ENCODE assay signal across 8 cellular contexts in the genomic region with DNA sequence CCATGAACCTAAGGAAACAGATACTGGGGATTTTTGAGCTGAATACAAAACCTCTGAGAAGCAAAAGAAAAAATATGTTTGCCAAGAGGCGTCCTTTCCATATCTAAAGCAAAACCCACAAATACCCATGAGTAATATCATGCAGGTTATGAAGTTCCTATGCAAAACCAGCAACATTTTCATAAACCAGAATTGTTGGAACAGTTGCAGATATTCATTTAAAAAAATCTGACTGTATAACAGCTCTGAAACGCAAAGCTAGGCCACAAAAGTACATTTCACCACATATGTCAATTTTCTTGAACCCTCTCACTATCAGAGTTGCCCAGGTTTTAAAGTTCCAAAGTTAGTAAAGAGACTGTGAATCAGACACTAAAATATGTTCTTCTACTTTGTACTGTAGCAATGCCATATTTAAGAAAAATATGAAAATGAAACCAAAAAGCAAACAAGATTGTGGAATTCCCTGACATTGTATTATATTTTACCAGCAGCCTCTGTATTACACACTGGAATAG. TPM values are rescaled to one million over a fixed set of nuclear protein-coding genes. Genes with fewer than 3 reads are reported as not detected.
A peak's percentile ranks its signal among the peaks of the same experiment; 100 is the strongest.
DNase-seq lines count a peak whose midpoint lies in the region; ATAC-seq lines count a peak whose summit lies in the region.

No MANE protein-coding gene starts in this region.

- peak overlapping the region; percentile 65 for H3K9ac ChIP-seq in Karpas-422 (ENCODE audit: low read length)

- no peaks in the 10 kb centered on the region for H3K27me3 Mint-ChIP-seq in activated naive CD4-positive, alpha-beta T cell treated with anti-CD3 and anti-CD28 coated beads, Interleukin-2, amount 50 U/mL, for 24 hours
- H3K27me3 Mint-ChIP-seq in effector memory CD8-positive, alpha-beta T cell, result no peaks in the 10 kb centered on the region

- no peaks in the 10 kb centered on the region for H4K20me1 ChIP-seq in Karpas-422 (ENCODE audit: insufficient read depth, low read depth, low read length)

- H3K27me3 ChIP-seq in Karpas-422 (ENCODE audit: low read length), result no peaks in the 10 kb centered on the region

- no peaks in the 10 kb centered on the region for H3K79me2 ChIP-seq in Karpas-422 (ENCODE audit: low read length)

- H3K4me3 Mint-ChIP-seq in activated naive CD4-positive, alpha-beta T cell treated with anti-CD3 and anti-CD28 coated beads, Interleukin-2, amount 50 U/mL, for 24 hours, result peak overlapping the region; percentile 78
- peak overlapping the region; percentile 80 to 88 for H3K4me3 Mint-ChIP-seq in effector memory CD8-positive, alpha-beta T cell

- peaks cover 54% of the 10 kb centered on the region for H3K4me1 ChIP-seq in Karpas-422 (ENCODE audit: low read length)

- H3K4me3 ChIP-seq in Karpas-422 (ENCODE audit: low read length), result peak overlapping the region; percentile 37

- H3K9me3 Mint-ChIP-seq in activated naive CD4-positive, alpha-beta T cell treated with anti-CD3 and anti-CD28 coated beads, Interleukin-2, amount 50 U/mL, for 24 hours, result no peaks in the 10 kb centered on the region
- H3K9me3 Mint-ChIP-seq in effector memory CD8-positive, alpha-beta T cell, result peaks cover 0 to 8% of the 10 kb centered on the region in 2 donors

- no peaks in the 10 kb centered on the region for H3K36me3 ChIP-seq in Karpas-422 (ENCODE audit: insufficient read depth, low read length)

- H3K27ac Mint-ChIP-seq in activated naive CD4-positive, alpha-beta T cell treated with anti-CD3 and anti-CD28 coated beads, Interleukin-2, amount 50 U/mL, for 24 hours, result peak overlapping the region; percentile 84
- H3K27ac Mint-ChIP-seq in effector memory CD8-positive, alpha-beta T cell, result peak overlapping the region; percentile 94 to 97

- peak overlapping the region; percentile 5; the same call in 1 of the 2 replicates for H2AFZ ChIP-seq in Karpas-422 (ENCODE audit: low read length)

- H3K4me2 ChIP-seq in Karpas-422 (ENCODE audit: low read depth, low read length, poor library complexity, severe bottlenecking), result peak overlapping the region; percentile 75

- ATAC-seq in effector memory CD8-positive, alpha-beta T cell (replicated peaks), result no peak
- ATAC-seq in GM18909 (IDR thresholded peaks at IDR 0.05; ENCODE audit: poor library complexity, unreplicated experiment), result no peak

- H3K9me2 ChIP-seq in Karpas-422 (replicated peaks; ENCODE audit: insufficient read depth, low read length), result no peaks in the 10 kb centered on the region

- no peaks in the 10 kb centered on the region for H3K36me3 Mint-ChIP-seq in activated naive CD4-positive, alpha-beta T cell treated with anti-CD3 and anti-CD28 coated beads, Interleukin-2, amount 50 U/mL, for 24 hours
- H3K36me3 Mint-ChIP-seq in effector memory CD8-positive, alpha-beta T cell (ENCODE audit: insufficient read depth), result peaks cover 15% of the 10 kb centered on the region

- H3K27ac ChIP-seq in Karpas-422 (ENCODE audit: low read length), result peak overlapping the region; percentile 96

- no peaks in the 10 kb centered on the region for H3K9me3 ChIP-seq in Karpas-422 (ENCODE audit: low read length)

- H3K4me1 Mint-ChIP-seq in activated naive CD4-positive, alpha-beta T cell treated with anti-CD3 and anti-CD28 coated beads, Interleukin-2, amount 50 U/mL, for 24 hours, result peaks cover 63% of the 10 kb centered on the region
- H3K4me1 Mint-ChIP-seq in effector memory CD8-positive, alpha-beta T cell (ENCODE audit: low read depth in 2 of 2), result peaks cover 32 to 54% of the 10 kb centered on the region in 2 donors

- no peak for DNase-seq in activated naive CD4-positive, alpha-beta T cell treated with Interleukin-2 at 50 U/mL for 16 hours
- DNase-seq in Karpas-422, result peak; percentile 90
- no peak for DNase-seq in effector memory CD8-positive, alpha-beta T cell
- no peak for DNase-seq in activated CD4-positive, alpha-beta T cell treated with anti-CD3 and anti-CD28 coated beads for 4 hours
- no peak for DNase-seq in activated CD8-positive, alpha-beta memory T cell treated with anti-CD3 and anti-CD28 coated beads, Interleukin-2, amount 50 U/mL, for 48 hours
- no peak for DNase-seq in NCI-H1092 (lab: John Stamatoyannopoulos, UW)

RNA-seq across cellular contexts. Expression of a gene that starts 33.8 kb away (rescaled TPM):
- total RNA-seq in Karpas-422 (2014; rRNA removed; shearing (Covaris generic); ENCODE audit: low replicate concordance), result 111 and 233 TPM in 2 replicates
